Comparison of ENCODE assay signal across 8 cellular contexts in the genomic region with DNA sequence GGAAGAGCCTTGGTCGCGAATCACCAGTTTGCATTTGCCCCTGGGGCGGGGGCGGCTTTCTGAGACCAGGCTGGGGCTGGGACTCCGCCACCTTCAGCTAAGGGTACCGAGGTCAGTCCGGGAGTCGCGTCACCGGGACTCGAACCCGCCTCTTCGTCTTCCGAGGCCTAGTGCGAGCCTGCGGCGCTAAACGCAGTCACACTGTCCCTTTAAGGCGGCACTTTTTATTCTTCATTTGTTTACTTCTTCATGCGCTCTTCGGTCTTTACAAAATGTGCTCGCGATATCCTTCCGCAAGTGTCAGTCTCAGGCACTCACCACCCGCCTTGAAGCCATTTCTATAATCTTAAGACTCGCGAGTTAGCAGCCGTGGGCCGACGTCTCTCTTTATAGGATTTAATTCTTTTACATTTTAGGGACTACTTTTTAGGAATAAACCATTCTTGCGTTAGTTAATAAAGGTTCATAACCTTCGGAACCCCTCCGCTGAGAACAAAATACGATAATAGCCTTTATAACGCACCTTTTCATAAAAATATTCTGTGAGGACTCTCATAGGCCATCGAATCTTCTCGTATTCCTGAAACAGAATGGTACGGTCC. TPM values are rescaled to one million over a fixed set of nuclear protein-coding genes. Genes with fewer than 3 reads are reported as not detected.
DNase-seq lines count a peak whose midpoint lies in the region; ATAC-seq and TF ChIP-seq lines count a peak whose summit lies in the region.

No MANE protein-coding gene starts in this region.

- no peak for TF ChIP-seq CTCF in endothelial cell (IDR thresholded peaks at IDR 0.05; ENCODE audit: unreplicated experiment)

- no peaks in the 10 kb centered on the region for H3K36me3 ChIP-seq in HUES48 (ENCODE audit: control insufficient read depth, insufficient read depth, low read length)

- DNase-seq in DMS114 treated with DMSO at 0.1 percent for 48 hours (lab: John Stamatoyannopoulos, UW; ENCODE audit: unreplicated experiment): peak; percentile 88
- DNase-seq in NOMO-1 treated with dmso at 0.1 percent for 144 hours (lab: John Stamatoyannopoulos, UW; ENCODE audit: unreplicated experiment): peak; percentile 92
- peak; percentile 71 for DNase-seq in activated CD8-positive, alpha-beta memory T cell treated with anti-CD3 and anti-CD28 coated beads, Interleukin-2, amount 50 U/mL, for 4 hours
- peak; percentile 71 for DNase-seq in endothelial cell (ENCODE audit: low spot score)
- DNase-seq in midbrain (lab: John Stamatoyannopoulos, UW): peak; percentile 91
- peak; percentile 52 to 73 for DNase-seq in stimulated activated CD8-positive, alpha-beta memory T cell treated with anti-CD3 and anti-CD28 coated beads, Interleukin-15, amount 100 ng/mL, for 48 hours (ENCODE audit: low read depth in 2 of 2)

- peak overlapping the region; percentile 88 for H3K4me3 ChIP-seq in HUES48 (ENCODE audit: low read depth, low read length)

- H3K27me3 Mint-ChIP-seq in endothelial cell (ENCODE audit: unreplicated experiment): peaks cover 20% of the 10 kb centered on the region

- H3K9me3 ChIP-seq in HUES48 (ENCODE audit: control insufficient read depth, insufficient read depth, low read length): no peaks in the 10 kb centered on the region

- ATAC-seq in GM21723 (IDR thresholded peaks at IDR 0.05; ENCODE audit: unreplicated experiment): no peak

- H3K27me3 ChIP-seq in HUES48 (ENCODE audit: control insufficient read depth, insufficient read depth, low read length): no peaks in the 10 kb centered on the region

- peak overlapping the region; percentile 98 for H3K9ac ChIP-seq in HUES48 (ENCODE audit: low read depth, low read length)

- peaks cover 26% of the 10 kb centered on the region for H3K4me1 Mint-ChIP-seq in endothelial cell (ENCODE audit: unreplicated experiment)

- H3K9me3 Mint-ChIP-seq in endothelial cell (ENCODE audit: unreplicated experiment): no peaks in the 10 kb centered on the region

- H3K36me3 Mint-ChIP-seq in endothelial cell (ENCODE audit: low read depth, unreplicated experiment): peaks cover 3% of the 10 kb centered on the region

- peaks cover 27% of the 10 kb centered on the region for H3K4me1 ChIP-seq in HUES48 (ENCODE audit: control insufficient read depth, insufficient read depth, low read length)

- peak overlapping the region; percentile 99 for H3K4me3 Mint-ChIP-seq in endothelial cell (ENCODE audit: unreplicated experiment)

- H3K27ac ChIP-seq in HUES48 (ENCODE audit: low read depth, low read length): peak overlapping the region; percentile 100

- peak overlapping the region; percentile 100 for H3K27ac Mint-ChIP-seq in endothelial cell (ENCODE audit: unreplicated experiment)

RNA-seq across cellular contexts. Expression of gene HEXIM1, which starts 0.6 kb away (rescaled TPM):
- total RNA-seq in endothelial cell (ENCODE audit: unreplicated experiment): 22.6 TPM

RNA-seq across cellular contexts. Expression of gene ACBD4, which starts 12.2 kb away (rescaled TPM):
- total RNA-seq in endothelial cell (ENCODE audit: unreplicated experiment): 9.4 TPM

RNA-seq across cellular contexts. Expression of gene HEXIM2, which starts 14.0 kb away (rescaled TPM):
- total RNA-seq in endothelial cell (ENCODE audit: unreplicated experiment): 13.0 TPM

RNA-seq across cellular contexts. Expression of gene PLCD3, which starts 15.4 kb away (rescaled TPM):
- 9.7 TPM for total RNA-seq in endothelial cell (ENCODE audit: unreplicated experiment)
